Comparison of ENCODE assay signal across 1 cellular context in the genomic region with DNA sequence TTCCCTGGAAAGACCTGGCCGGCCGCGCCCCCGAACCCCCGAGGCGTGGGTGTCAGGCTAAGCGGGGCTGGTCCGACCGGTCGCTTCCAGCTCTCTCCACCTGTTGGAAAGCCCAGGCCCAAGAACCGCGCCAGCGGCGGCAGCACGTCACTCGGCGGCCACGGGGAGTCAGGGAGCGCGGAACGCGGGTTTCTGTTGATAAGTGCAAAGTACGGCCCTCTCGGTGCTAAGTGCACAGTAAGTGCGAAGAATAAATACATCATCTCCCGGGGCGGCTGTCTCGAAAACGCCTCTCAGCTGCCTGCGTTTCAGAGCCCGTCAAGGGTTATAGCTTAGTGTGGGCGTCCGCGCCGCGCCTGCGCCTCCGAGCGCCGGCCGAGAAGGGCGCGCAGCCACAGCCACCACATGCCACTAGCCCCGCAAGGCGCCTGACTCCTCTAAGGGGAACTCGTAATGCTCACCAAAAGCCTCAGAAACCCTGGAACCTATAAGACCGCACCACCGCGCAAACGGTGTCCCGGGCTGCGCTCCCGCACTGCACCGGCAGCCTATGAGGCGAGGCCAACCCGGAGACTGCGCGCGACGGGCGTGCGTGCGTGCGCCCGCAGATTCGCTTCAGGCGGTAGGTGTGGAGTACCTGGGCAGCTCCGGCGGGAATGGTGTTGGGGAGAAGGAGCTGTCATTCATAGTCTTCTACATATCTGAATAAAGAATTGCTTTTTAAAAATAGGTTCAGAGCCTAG.
A peak's percentile ranks its signal among the peaks of the same experiment; 100 is the strongest.
TF ChIP-seq lines count a peak whose summit lies in the region.

No MANE protein-coding gene starts in this region.

TF ChIP-seq in H1, 55 proteins besides CTCF, POLR2A, EP300 and RAD21:
- TF ChIP-seq EGR1 (IDR thresholded peaks at IDR 0.05; ENCODE audit: borderline replicate concordance, low read depth, low read length) = 0 out of 2 replicates have a peak, but pooled peaks have one; percentile 41
- TF ChIP-seq POLR2AphosphoS5 (IDR thresholded peaks at IDR 0.05; ENCODE audit: low read depth, low read length) = no peak
- TF ChIP-seq EZH2 (IDR thresholded peaks at IDR 0.05; ENCODE audit: low read depth, low read length, severe bottlenecking) = peak; percentile 81
- no peak for TF ChIP-seq GTF2F1 (IDR thresholded peaks at IDR 0.05; ENCODE audit: borderline replicate concordance, low read depth, low read length)
- TF ChIP-seq, protein P1, sequence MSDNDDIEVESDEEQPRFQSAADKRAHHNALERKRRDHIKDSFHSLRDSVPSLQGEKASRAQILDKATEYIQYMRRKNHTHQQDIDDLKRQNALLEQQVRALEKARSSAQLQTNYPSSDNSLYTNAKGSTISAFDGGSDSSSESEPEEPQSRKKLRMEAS (IDR thresholded peaks at IDR 0.05) = peak; percentile 57; the same call in 1 of the 2 replicates
- peak; percentile 60 for TF ChIP-seq KDM4A (IDR thresholded peaks at IDR 0.05; ENCODE audit: low read depth, low read length, severe bottlenecking)
- TF ChIP-seq, protein P2, sequence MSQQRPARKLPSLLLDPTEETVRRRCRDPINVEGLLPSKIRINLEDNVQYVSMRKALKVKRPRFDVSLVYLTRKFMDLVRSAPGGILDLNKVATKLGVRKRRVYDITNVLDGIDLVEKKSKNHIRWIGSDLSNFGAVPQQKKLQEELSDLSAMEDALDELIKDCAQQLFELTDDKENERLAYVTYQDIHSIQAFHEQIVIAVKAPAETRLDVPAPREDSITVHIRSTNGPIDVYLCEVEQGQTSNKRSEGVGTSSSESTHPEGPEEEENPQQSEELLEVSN (IDR thresholded peaks at IDR 0.05) = peak; percentile 75
- peak; percentile 77 for TF ChIP-seq CTBP2 (IDR thresholded peaks at IDR 0.05; ENCODE audit: borderline replicate concordance, insufficient read depth, insufficient read length, low read length)
- no peak for TF ChIP-seq SIX5 (IDR thresholded peaks at IDR 0.05; ENCODE audit: low read depth, low read length)
- TF ChIP-seq, protein P3, sequence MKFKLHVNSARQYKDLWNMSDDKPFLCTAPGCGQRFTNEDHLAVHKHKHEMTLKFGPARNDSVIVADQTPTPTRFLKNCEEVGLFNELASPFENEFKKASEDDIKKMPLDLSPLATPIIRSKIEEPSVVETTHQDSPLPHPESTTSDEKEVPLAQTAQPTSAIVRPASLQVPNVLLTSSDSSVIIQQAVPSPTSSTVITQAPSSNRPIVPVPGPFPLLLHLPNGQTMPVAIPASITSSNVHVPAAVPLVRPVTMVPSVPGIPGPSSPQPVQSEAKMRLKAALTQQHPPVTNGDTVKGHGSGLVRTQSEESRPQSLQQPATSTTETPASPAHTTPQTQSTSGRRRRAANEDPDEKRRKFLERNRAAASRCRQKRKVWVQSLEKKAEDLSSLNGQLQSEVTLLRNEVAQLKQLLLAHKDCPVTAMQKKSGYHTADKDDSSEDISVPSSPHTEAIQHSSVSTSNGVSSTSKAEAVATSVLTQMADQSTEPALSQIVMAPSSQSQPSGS (IDR thresholded peaks at IDR 0.05; ENCODE audit: low read length) = no peak
- peak; percentile 57; the same call in 1 of the 2 replicates for TF ChIP-seq RBBP5 (IDR thresholded peaks at IDR 0.05; ENCODE audit: borderline replicate concordance, low read depth, low read length)
- peak; percentile 12; the same call in 1 of the 2 replicates for TF ChIP-seq NRF1 (IDR thresholded peaks at IDR 0.05; ENCODE audit: low read depth, low read length)
- no peak for TF ChIP-seq CEBPB (IDR thresholded peaks at IDR 0.05; ENCODE audit: low read depth, low read length)
